Comparison of ENCODE assay signal across 1 cellular context in the genomic region with DNA sequence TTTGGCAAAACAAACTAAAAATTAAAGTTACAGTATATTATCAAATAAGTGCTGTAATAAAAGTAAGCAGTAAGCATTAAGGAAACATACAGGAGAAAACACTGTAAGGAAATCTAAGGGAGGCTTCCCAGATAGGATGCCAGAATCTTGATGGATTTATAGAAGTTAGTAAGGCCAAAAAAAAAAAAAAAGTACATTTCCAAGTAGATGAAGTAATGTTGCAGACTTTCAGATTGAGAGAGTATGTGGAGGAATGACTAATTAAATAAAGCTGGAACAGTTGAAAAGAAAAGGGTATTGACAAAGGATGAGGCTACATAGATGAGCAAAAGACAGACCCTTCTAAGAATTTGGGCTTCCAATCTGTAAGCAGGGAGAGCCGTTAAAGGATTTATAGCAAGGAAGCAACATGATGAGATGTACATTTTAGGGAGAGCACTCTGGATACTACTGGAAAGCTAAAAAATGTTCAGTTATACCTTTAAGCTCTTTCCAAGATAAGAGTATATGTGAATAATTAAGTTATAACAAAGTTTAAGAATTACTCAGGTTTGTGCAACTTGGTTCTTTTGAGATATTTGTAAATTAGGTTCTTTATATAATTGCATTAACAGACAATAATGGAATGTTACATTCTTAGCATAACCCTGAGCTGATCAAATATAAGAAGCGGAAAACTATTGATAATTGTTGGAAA.
TF ChIP-seq lines count a peak whose summit lies in the region.

No MANE protein-coding gene starts in this region.

TF ChIP-seq in GM23338, 12 proteins besides CTCF, POLR2A, EP300 and RAD21 (continued from another document):
- TF ChIP-seq ZNF462 (CRISPR knock-in tag; IDR thresholded peaks at IDR 0.05): no peak
- TF ChIP-seq POLR2AphosphoS5 (IDR thresholded peaks at IDR 0.05; ENCODE audit: low read depth): no peak
- no peak for TF ChIP-seq ZNF114 (CRISPR knock-in tag; IDR thresholded peaks at IDR 0.05)
- no peak for TF ChIP-seq CREB1 (CRISPR knock-in tag; IDR thresholded peaks at IDR 0.05; ENCODE audit: low read depth)
